11 cellular contexts compared by ENCODE assay signal in the genomic region with DNA sequence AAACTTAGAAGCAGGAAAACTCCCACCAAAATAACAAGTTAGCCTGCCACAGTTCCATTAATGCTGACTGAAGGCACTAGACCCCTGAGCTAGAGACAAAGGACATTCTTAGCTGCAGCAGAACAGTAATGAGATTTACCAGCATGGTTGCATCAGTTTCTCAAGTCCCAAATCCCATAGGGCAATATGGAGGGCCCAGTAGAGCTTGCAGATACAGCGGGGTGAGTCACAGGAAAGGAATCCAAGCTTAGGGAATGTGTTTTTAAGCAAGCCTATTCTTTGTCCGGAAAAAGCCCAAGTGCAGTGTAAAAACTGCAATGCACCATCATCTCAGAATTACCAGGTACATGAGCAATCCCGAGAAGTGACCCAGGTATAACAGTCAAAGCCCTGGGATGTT. TPM values are rescaled to one million over a fixed set of nuclear protein-coding genes. Genes with fewer than 3 reads are reported as not detected.
DNase-seq lines count a peak whose midpoint lies in the region; ATAC-seq, FAIRE-seq and TF ChIP-seq lines count a peak whose summit lies in the region.
"Had no signal": no experiment of that assay in that cellular context is flagged by ENCODE, and none has a peak within 500 bp of the region (broad histone marks: within the 10 kb centered on the region; RNA-seq: fewer than 3 reads in every experiment).

No MANE protein-coding gene starts in this region.

- peaks cover 5% of the 10 kb centered on the region; the same call in 1 of the 2 replicates for H3K4me1 ChIP-seq in SJSA1 (replicated peaks)

- H3K4me3 ChIP-seq in SJSA1: no peak overlapping the region
- H3K4me3 ChIP-seq in retinal pigment epithelial cell (ENCODE audit: low read length): no peak overlapping the region
- H3K4me3 ChIP-seq: PC-9 had no signal

- TF ChIP-seq POLR2A in H54 (IDR thresholded peaks at IDR 0.05; ENCODE audit: low read depth, low read length): no peak

- peak; percentile 70 for FAIRE-seq in H54 (lab: Jason Lieb, UNC)

- H3K36me3 Mint-ChIP-seq in natural killer cell: no peaks in the 10 kb centered on the region
- no peaks in the 10 kb centered on the region for H3K36me3 Mint-ChIP-seq in activated CD4-positive, alpha-beta memory T cell treated with anti-CD3 and anti-CD28 coated beads, Interleukin-2, amount 10 ng/mL, durations not matched to agents 7 days and 5 days (ENCODE audit: low read depth)

- H3K27me3 ChIP-seq in SJSA1 (replicated peaks): no peaks in the 10 kb centered on the region

- no peak for TF ChIP-seq CTCF in retinal pigment epithelial cell (conservative IDR thresholded peaks at IDR 0.05; ENCODE audit: low read depth, low read length)
- no peak for TF ChIP-seq CTCF in natural killer cell (IDR thresholded peaks at IDR 0.05)

- CTCF ChIA-PET in activated CD4-positive, alpha-beta memory T cell treated with anti-CD3 and anti-CD28 coated beads, Interleukin-2, amount 10 ng/mL, durations not matched to agents 7 days and 5 days (lab: Charles Lee): no interaction called here

- no peaks in the 10 kb centered on the region for H3K36me3 ChIP-seq in SJSA1

- DNase-seq in H54 (ENCODE audit: insufficient read length, low spot score) (peak; percentile 26), SJSA1 (ENCODE audit: low read depth in 1 of 2, low spot score in 2 of 2) (peak; percentile 46 to 68), fibroblast of peridontal ligament (ENCODE audit: extremely low read depth) (peak; percentile 93), retinal pigment epithelial cell (ENCODE audit: low read depth) (peak; percentile 85), natural killer cell (no peak)
- DNase-seq in activated CD4-positive, alpha-beta memory T cell treated with anti-CD3 and anti-CD28 coated beads, Interleukin-2, amount 10 ng/mL, durations not matched to agents 7 days and 5 days: no peak
- DNase-seq: activated CD4-positive, alpha-beta T cell treated with anti-CD3 and anti-CD28 coated beads for 4 hours; activated naive CD4-positive, alpha-beta T cell treated with anti-CD3 and anti-CD28 coated beads for 36 hours had no signal

- H3K27me3 Mint-ChIP-seq in natural killer cell (ENCODE audit: low read depth in 2 of 2): peaks cover 0 to 12% of the 10 kb centered on the region in 2 donors
- peaks cover 7% of the 10 kb centered on the region for H3K27me3 Mint-ChIP-seq in activated CD4-positive, alpha-beta memory T cell treated with anti-CD3 and anti-CD28 coated beads, Interleukin-2, amount 10 ng/mL, durations not matched to agents 7 days and 5 days

- ATAC-seq in natural killer cell: no peak
- ATAC-seq in GM21786 (IDR thresholded peaks at IDR 0.05; ENCODE audit: unreplicated experiment): no peak

- H3K9me3 ChIP-seq in SJSA1 (replicated peaks): no peaks in the 10 kb centered on the region

- intact Hi-C loops in natural killer cell (cut with micrococcal nuclease): no loop called here

- H3K27ac Mint-ChIP-seq in natural killer cell: no peak overlapping the region
- H3K27ac Mint-ChIP-seq in activated CD4-positive, alpha-beta memory T cell treated with anti-CD3 and anti-CD28 coated beads, Interleukin-2, amount 10 ng/mL, durations not matched to agents 7 days and 5 days: no peak overlapping the region
- H3K27ac Mint-ChIP-seq: activated naive CD4-positive, alpha-beta T cell treated with anti-CD3 and anti-CD28 coated beads for 36 hours; nephron had no signal

- H3K27ac ChIP-seq in SJSA1: no peak overlapping the region
- H3K27ac ChIP-seq: PC-9 had no signal

- H3K4me3 Mint-ChIP-seq in natural killer cell: no peak overlapping the region
- H3K4me3 Mint-ChIP-seq in activated CD4-positive, alpha-beta memory T cell treated with anti-CD3 and anti-CD28 coated beads, Interleukin-2, amount 10 ng/mL, durations not matched to agents 7 days and 5 days: no peak overlapping the region
- H3K4me3 Mint-ChIP-seq: activated naive CD4-positive, alpha-beta T cell treated with anti-CD3 and anti-CD28 coated beads for 36 hours; nephron had no signal

- H3K9me3 Mint-ChIP-seq in natural killer cell: no peaks in the 10 kb centered on the region
- no peaks in the 10 kb centered on the region for H3K9me3 Mint-ChIP-seq in activated CD4-positive, alpha-beta memory T cell treated with anti-CD3 and anti-CD28 coated beads, Interleukin-2, amount 10 ng/mL, durations not matched to agents 7 days and 5 days
- H3K9me3 Mint-ChIP-seq: activated naive CD4-positive, alpha-beta T cell treated with anti-CD3 and anti-CD28 coated beads for 36 hours; nephron had no signal

- POLR2A ChIA-PET in activated CD4-positive, alpha-beta memory T cell treated with anti-CD3 and anti-CD28 coated beads, Interleukin-2, amount 10 ng/mL, durations not matched to agents 7 days and 5 days (lab: Charles Lee): no interaction called here

- H3K4me1 Mint-ChIP-seq in natural killer cell: no peaks in the 10 kb centered on the region
- H3K4me1 Mint-ChIP-seq in activated CD4-positive, alpha-beta memory T cell treated with anti-CD3 and anti-CD28 coated beads, Interleukin-2, amount 10 ng/mL, durations not matched to agents 7 days and 5 days: no peaks in the 10 kb centered on the region
- H3K4me1 Mint-ChIP-seq: nephron had no signal

RNA-seq across cellular contexts. Expression of gene EXOC1L, which starts 51.3 kb away (rescaled TPM):
- not detected in 2 replicates for total RNA-seq in SJSA1 (2014; rRNA removed; shearing (Covaris generic))
- total RNA-seq in natural killer cell: not detected
- not detected for total RNA-seq in activated CD4-positive, alpha-beta memory T cell treated with anti-CD3 and anti-CD28 coated beads, Interleukin-2, amount 10 ng/mL, durations not matched to agents 7 days and 5 days
- total RNA-seq: activated naive CD4-positive, alpha-beta T cell treated with anti-CD3 and anti-CD28 coated beads for 36 hours; PC-9 had no signal

Comparison
In these comparisons a context has a peak if more than half of its experiments do, and no peak if none do; other contexts are left out.
1. DNase-seq: peak in H54 (single experiment), SJSA1 (2 of 2), fibroblast of peridontal ligament (single experiment) and retinal pigment epithelial cell (single experiment); none in natural killer cell (single experiment) and activated CD4-positive, alpha-beta memory T cell treated with anti-CD3 and anti-CD28 coated beads, Interleukin-2, amount 10 ng/mL, durations not matched to agents 7 days and 5 days (single experiment).